ENCODE assay signal across 8 cellular contexts in the genomic region with DNA sequence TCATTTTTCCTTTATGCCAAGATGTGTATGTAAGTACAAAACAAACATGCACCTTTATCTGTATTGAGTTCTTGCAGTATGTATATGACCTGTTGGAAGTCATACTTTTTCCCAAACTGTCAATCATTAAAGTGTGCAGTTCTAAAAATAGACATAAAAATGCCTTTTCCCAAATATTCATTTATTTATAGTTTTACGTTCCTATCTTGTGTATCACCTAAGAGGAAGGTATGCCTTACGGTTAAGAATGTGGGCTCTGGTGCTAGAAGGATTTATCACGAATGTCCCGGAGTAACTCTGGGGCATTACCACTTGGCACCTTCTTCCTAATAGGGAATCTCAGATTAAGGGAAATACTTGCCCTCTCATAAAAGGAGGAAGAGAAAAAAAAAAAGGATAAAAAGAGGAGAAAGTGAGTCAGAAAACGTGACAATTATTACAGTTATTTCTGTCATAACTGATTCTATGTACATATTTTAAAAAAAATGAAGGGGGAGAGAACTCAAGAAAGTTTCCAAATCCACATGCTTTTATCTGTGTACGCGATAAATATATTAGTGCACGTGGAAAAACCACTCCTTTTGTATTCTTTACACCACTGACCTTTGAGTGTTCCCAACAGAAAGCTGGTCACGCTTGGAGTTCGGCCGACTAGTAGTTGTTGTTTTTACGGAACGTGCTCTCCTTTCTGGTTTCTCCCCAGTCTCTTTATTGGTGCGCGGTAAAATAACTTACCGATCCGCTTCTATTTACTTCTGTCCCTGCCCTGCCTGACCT. TPM values are rescaled to one million over a fixed set of nuclear protein-coding genes. Genes with fewer than 3 reads are reported as not detected.
DNase-seq lines count a peak whose midpoint lies in the region; ATAC-seq, FAIRE-seq and TF ChIP-seq lines count a peak whose summit lies in the region.

No MANE protein-coding gene starts in this region.

- TF ChIP-seq CTCF in heart right ventricle (IDR thresholded peaks at IDR 0.05), result no peak
- no peak for TF ChIP-seq CTCF in VCaP (conservative IDR thresholded peaks at IDR 0.05)
- no peak for TF ChIP-seq CTCF in kidney (IDR thresholded peaks at IDR 0.05; ENCODE audit: borderline replicate concordance, extremely low read depth, insufficient read depth)
- no peak for TF ChIP-seq CTCF in upper lobe of right lung (IDR thresholded peaks at IDR 0.05)

- H3K9me3 Mint-ChIP-seq in stimulated activated memory B cell treated with anti-CD40 and anti-IgM and Interleukin-4, amounts not matched to agents 10 μg/mL and 1 μg/mL and 100 μg/mL, for 72 hours, result no peaks in the 10 kb centered on the region

- no peak for FAIRE-seq in kidney (lab: Jason Lieb, UNC)

- H3K27ac ChIP-seq in heart right ventricle (peak overlapping the region; percentile 68 to 97 (median 96)), VCaP (peak overlapping the region; percentile 99), kidney (ENCODE audit: low read depth in 2 of 2, low read length in 2 of 2) (peak overlapping the region; percentile 93 to 98), upper lobe of right lung (peak overlapping the region; percentile 95)

- H3K27me3 ChIP-seq in heart right ventricle, result no peaks in the 10 kb centered on the region
- H3K27me3 ChIP-seq in upper lobe of right lung, result no peaks in the 10 kb centered on the region

- 2% methylated on average over 17 of the region's 17 CpGs for WGBS in heart right ventricle, 2 donors

- no peaks in the 10 kb centered on the region for H3K9me3 ChIP-seq in heart right ventricle
- H3K9me3 ChIP-seq in kidney (ENCODE audit: control insufficient read depth in 1 of 2, low read length in 2 of 2), result no peaks in the 10 kb centered on the region
- H3K9me3 ChIP-seq in upper lobe of right lung, result no peaks in the 10 kb centered on the region

- peak overlapping the region; percentile 65 to 97 (median 86) for H3K4me3 ChIP-seq in heart right ventricle
- H3K4me3 ChIP-seq in kidney (ENCODE audit: low read length in 2 of 2), result peak overlapping the region; percentile 90 to 98
- peak overlapping the region; percentile 86 for H3K4me3 ChIP-seq in upper lobe of right lung

- intact Hi-C loops in heart right ventricle (cut with DNase I), result no loop called here
- intact Hi-C loops in cardiac septum (cut with DNase I), result no loop called here
- intact Hi-C loops in kidney (cut with DNase I), result no loop called here
- intact Hi-C loops in upper lobe of right lung (cut with DNase I), result no loop called here

- H3K27me3 Mint-ChIP-seq in stimulated activated memory B cell treated with anti-CD40 and anti-IgM and Interleukin-4, amounts not matched to agents 10 μg/mL and 1 μg/mL and 100 μg/mL, for 72 hours, result no peaks in the 10 kb centered on the region

- H3K36me3 ChIP-seq in heart right ventricle, result peaks cover 0 to 27% (median 5%) of the 10 kb centered on the region in 9 donors
- H3K36me3 ChIP-seq in kidney (ENCODE audit: control insufficient read depth in 1 of 2, insufficient read depth in 2 of 2, low read length in 2 of 2), result peaks cover 0 to 2% of the 10 kb centered on the region in 2 donors
- peaks cover 11% of the 10 kb centered on the region for H3K36me3 ChIP-seq in upper lobe of right lung

- ATAC-seq in heart right ventricle, result no peak
- no peak for ATAC-seq in upper lobe of right lung
- no peak for ATAC-seq in HG03439 (IDR thresholded peaks at IDR 0.05; ENCODE audit: unreplicated experiment)
- ATAC-seq in stimulated activated memory B cell treated with anti-CD40 and anti-IgM and Interleukin-4, amounts not matched to agents 10 μg/mL and 1 μg/mL and 100 μg/mL, for 72 hours, result no peak

- H3K36me3 Mint-ChIP-seq in stimulated activated memory B cell treated with anti-CD40 and anti-IgM and Interleukin-4, amounts not matched to agents 10 μg/mL and 1 μg/mL and 100 μg/mL, for 72 hours, result no peaks in the 10 kb centered on the region

- H3K9ac ChIP-seq in kidney (ENCODE audit: low read length in 2 of 2), result peak overlapping the region; percentile 89 to 91

- peaks cover 9 to 50% (median 41%) of the 10 kb centered on the region in 9 donors for H3K4me1 ChIP-seq in heart right ventricle
- peaks cover 11 to 15% of the 10 kb centered on the region in 2 donors for H3K4me1 ChIP-seq in kidney (ENCODE audit: control insufficient read depth in 1 of 2, insufficient read depth in 1 of 2, low read depth in 1 of 2, low read length in 2 of 2)
- peaks cover 20% of the 10 kb centered on the region for H3K4me1 ChIP-seq in upper lobe of right lung

- DNase-seq in heart right ventricle (no peak), cardiac septum (ENCODE audit: low spot score) (no peak), kidney (no peak), upper lobe of right lung (no peak), globus pallidus (ENCODE audit: low spot score) (no peak)

- no peak overlapping the region for H3K27ac Mint-ChIP-seq in stimulated activated memory B cell treated with anti-CD40 and anti-IgM and Interleukin-4, amounts not matched to agents 10 μg/mL and 1 μg/mL and 100 μg/mL, for 72 hours

- no peak overlapping the region for H3K4me3 Mint-ChIP-seq in stimulated activated memory B cell treated with anti-CD40 and anti-IgM and Interleukin-4, amounts not matched to agents 10 μg/mL and 1 μg/mL and 100 μg/mL, for 72 hours

- peaks cover 7% of the 10 kb centered on the region for H3K4me1 Mint-ChIP-seq in stimulated activated memory B cell treated with anti-CD40 and anti-IgM and Interleukin-4, amounts not matched to agents 10 μg/mL and 1 μg/mL and 100 μg/mL, for 72 hours

RNA-seq across cellular contexts. Expression of a gene that starts 0.7 kb away (rescaled TPM):
- total RNA-seq in heart right ventricle (10 to 100 TPM; 29.6 to 43.8 (median 35.3) TPM), cardiac septum (26.3 TPM), kidney (20.3 TPM), upper lobe of right lung (19.5 TPM)
- polyA plus RNA-seq in heart right ventricle (10 to 100 TPM; 30.6 to 41.6 TPM), kidney (ENCODE audit: insufficient read depth, low read depth, low replicate concordance) (29.0 TPM)

RNA-seq across cellular contexts. Expression of a gene that starts 1.1 kb away (rescaled TPM):
- total RNA-seq in heart right ventricle (10 to 100 TPM; 18.9 to 32.1 (median 22.9) TPM), cardiac septum (27.8 TPM), kidney (32.3 TPM), upper lobe of right lung (27.9 TPM)
- polyA plus RNA-seq in heart right ventricle (10 to 100 TPM; 18.5 to 39.4 TPM), kidney (ENCODE audit: insufficient read depth, low read depth, low replicate concordance) (14.6 TPM)
